In the genomic region with DNA sequence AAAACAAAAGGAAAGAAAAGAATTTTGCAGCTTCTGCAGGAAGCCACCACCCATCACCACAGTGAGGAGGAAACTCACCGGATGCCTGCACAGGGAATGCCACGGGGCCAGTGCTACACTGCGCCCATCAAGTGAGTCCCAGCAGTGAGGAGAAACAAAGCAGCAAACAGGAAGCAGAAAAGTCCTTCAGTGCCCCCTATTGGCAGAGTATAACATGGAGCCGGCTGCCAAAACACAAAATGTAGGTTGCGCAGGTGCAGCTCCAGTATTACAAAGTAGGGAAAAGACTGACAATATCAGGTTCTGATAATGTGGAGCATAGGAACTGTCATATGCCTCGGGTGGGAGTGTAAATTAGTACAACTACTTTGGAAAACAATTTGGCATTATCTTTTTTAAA, we compare ENCODE assay signal across 8 cellular contexts. TPM values are rescaled to one million over a fixed set of nuclear protein-coding genes. Genes with fewer than 3 reads are reported as not detected.
DNase-seq lines count a peak whose midpoint lies in the region; ATAC-seq and TF ChIP-seq lines count a peak whose summit lies in the region.

No MANE protein-coding gene starts in this region.

- no peak overlapping the region for H3K27ac ChIP-seq in A673 (ENCODE audit: low read depth, low read length, poor library complexity, severe bottlenecking)
- H3K27ac ChIP-seq in coronary artery: no peak overlapping the region
- no peak overlapping the region for H3K27ac ChIP-seq in sigmoid colon

- H3K4me1 ChIP-seq in A673 (ENCODE audit: insufficient read depth, low read length, poor library complexity, severe bottlenecking) (no peaks in the 10 kb centered on the region), sigmoid colon (no peaks in the 10 kb centered on the region)

- H3K36me3 ChIP-seq in A673 (ENCODE audit: insufficient read depth, low read length, poor library complexity, severe bottlenecking): no peaks in the 10 kb centered on the region
- no peaks in the 10 kb centered on the region for H3K36me3 ChIP-seq in sigmoid colon

- CTCF ChIA-PET in A673 (lab: Charles Lee): interaction anchor here (0.6 kb wide), 1 partner anchor 554 kb away, joined by 7 read pairs; no protein-coding TSS in a partner anchor

- intact Hi-C loops in A673 (cut with micrococcal nuclease; ENCODE audit: unreplicated experiment) (loop anchor here (5.0 to 10.0 kb wide), 3 partner anchors 163 to 593 kb away; no protein-coding TSS in a partner anchor), left colon (cut with DNase I, micrococcal nuclease) (no loop called here), sigmoid colon (cut with DNase I) (no loop called here), Right ventricle myocardium superior (cut with DNase I) (no loop called here)

- POLR2A ChIA-PET in A673 (lab: Charles Lee; ENCODE audit: low non-redundant PET): no interaction called here

- H3K27me3 ChIP-seq in A673 (replicated peaks; ENCODE audit: insufficient read depth, low read depth, low read length, poor library complexity) (no peaks in the 10 kb centered on the region), sigmoid colon (no peaks in the 10 kb centered on the region)

- BruUV-seq in A673 (replicated peaks; lab: Mats Ljungman, UMichigan): no TSS peak

- DNase-seq in A673 (ENCODE audit: low spot score) (peak; percentile 65), GM12864 (ENCODE audit: low read depth) (no peak), NCI-H2171 (lab: John Stamatoyannopoulos, UW) (peak; percentile 5), left colon (no peak), coronary artery (ENCODE audit: low spot score) (no peak), sigmoid colon (no peak), Right ventricle myocardium superior (no peak)
- peak; percentile 15 for DNase-seq in activated naive CD4-positive, alpha-beta T cell treated with Interleukin-2 at 50 U/mL for 16 hours

- H3K9me3 ChIP-seq in A673 (ENCODE audit: low read depth, low read length, poor library complexity, severe bottlenecking) (no peaks in the 10 kb centered on the region), sigmoid colon (no peaks in the 10 kb centered on the region)

- no peak overlapping the region for H3K4me3 ChIP-seq in A673 (ENCODE audit: low read depth, low read length, poor library complexity, severe bottlenecking)
- H3K4me3 ChIP-seq in GM12864 (ENCODE audit: low read depth, low read length): no peak overlapping the region
- H3K4me3 ChIP-seq in coronary artery: no peak overlapping the region
- H3K4me3 ChIP-seq in sigmoid colon: no peak overlapping the region

- TF ChIP-seq POLR2A in sigmoid colon (IDR thresholded peaks at IDR 0.05): no peak

- 8 to 14% methylated on average over 6 of the region's 6 CpGs for WGBS in sigmoid colon, 2 donors

- TF ChIP-seq CTCF in A673 (conservative IDR thresholded peaks at IDR 0.05; ENCODE audit: low read depth, low read length) (peak; percentile 78), GM12864 (IDR thresholded peaks at IDR 0.05; ENCODE audit: low read depth, low read length, missing control alignments) (peak; percentile 66), coronary artery (IDR thresholded peaks at IDR 0.05) (no peak), sigmoid colon (IDR thresholded peaks at IDR 0.05) (peak in 1 of 4 experiments; percentile 17)

- ATAC-seq in left colon (peak; percentile 76), Right ventricle myocardium superior (ENCODE audit: poor library complexity) (no peak)

- no peak for TF ChIP-seq EP300 in sigmoid colon (IDR thresholded peaks at IDR 0.05)

RNA-seq across cellular contexts. Expression of gene SCML2, which starts 23.3 kb away (rescaled TPM):
- total RNA-seq in A673 (2021) (13.9 and 14.6 TPM in 2 replicates), left colon (1 to 10 TPM; 1.0 to 1.3 TPM), sigmoid colon (1 to 10 TPM; 1.9 to 5.6 (median 2.4) TPM), Right ventricle myocardium superior (1.2 TPM)
- polyA plus RNA-seq in sigmoid colon: 1 to 10 TPM in 2 of 3 donors, under 1 TPM in 1; 0.60 to 1.2 (median 1.1) TPM

RNA-seq across cellular contexts. Expression of gene CDKL5, which starts 47.6 kb away (rescaled TPM):
- total RNA-seq in A673 (2021): 7.5 and 9.2 TPM in 2 replicates
- 1 to 10 TPM; 4.2 to 5.0 TPM for total RNA-seq in left colon
- total RNA-seq in sigmoid colon: 1 to 10 TPM; 5.2 to 8.9 (median 5.3) TPM
- polyA plus RNA-seq in sigmoid colon: 1 to 10 TPM in 1 of 3 donors, under 1 TPM in 2; 0.46 to 1.0 (median 0.60) TPM
- 8.5 TPM for total RNA-seq in Right ventricle myocardium superior

Comparison
In these comparisons a context has a peak if more than half of its experiments do, and no peak if none do; other contexts are left out.
1. DNase-seq: peak in A673 (single experiment), NCI-H2171 (single experiment) and activated naive CD4-positive, alpha-beta T cell treated with Interleukin-2 at 50 U/mL for 16 hours (single experiment); none in GM12864 (single experiment), left colon (0 of 2), coronary artery (single experiment), sigmoid colon (single experiment) and Right ventricle myocardium superior (single experiment).